Comparison of ENCODE assay signal across 8 cellular contexts in genomic region chr3:31533169-31533870, GRCh38.
DNase-seq lines count a peak whose midpoint lies in the region; ATAC-seq and TF ChIP-seq lines count a peak whose summit lies in the region.

No MANE protein-coding gene starts in this region.

- TF ChIP-seq CTCF in VCaP (conservative IDR thresholded peaks at IDR 0.05), result peak; percentile 54
- TF ChIP-seq CTCF in cardiac fibroblast (IDR thresholded peaks at IDR 0.05; ENCODE audit: low read depth, low read length), result no peak

- peak overlapping the region; percentile 84 to 87 for H3K4me3 ChIP-seq in cardiac fibroblast (replicated peaks in 1 of 2; ENCODE audit: low read depth in 2 of 2, low read length in 2 of 2)

- H3K27ac ChIP-seq in VCaP (peak overlapping the region; percentile 97), layer of hippocampus (ENCODE audit: low read depth, low read length) (peak overlapping the region; percentile 100)

- DNase-seq in Ammon's horn (ENCODE audit: low spot score) (peak; percentile 47), cardiac fibroblast (ENCODE audit: low read depth in 2 of 2) (peak; percentile 25 to 31), SHP77 treated with DMSO at 0.1 percent for 48 hours (lab: John Stamatoyannopoulos, UW) (no peak)
- peak; percentile 58 for DNase-seq in stimulated activated CD4-positive, alpha-beta T cell treated with anti-CD3 and anti-CD28 coated beads, Interleukin-1b, Interleukin-23, amount 100 ng/mL, for 48 hours

- no peaks in the 10 kb centered on the region for H3K27me3 ChIP-seq in layer of hippocampus (ENCODE audit: control insufficient read depth, insufficient read depth, low read length)

- ATAC-seq in GM19351 (IDR thresholded peaks at IDR 0.05; ENCODE audit: unreplicated experiment), result peak; percentile 2
- peak; percentile 0 for ATAC-seq in HG03520 (IDR thresholded peaks at IDR 0.05; ENCODE audit: unreplicated experiment)
